Comparison of ENCODE assay signal across 23 cellular contexts in genomic region chr7:50580053-50580452, GRCh38. TPM values are rescaled to one million over a fixed set of nuclear protein-coding genes. Genes with fewer than 3 reads are reported as not detected.
DNase-seq lines count a peak whose midpoint lies in the region; ATAC-seq, FAIRE-seq and TF ChIP-seq lines count a peak whose summit lies in the region.
"Had no signal": no experiment of that assay in that cellular context is flagged by ENCODE, and none has a peak within 500 bp of the region (broad histone marks: within the 10 kb centered on the region; RNA-seq: fewer than 3 reads in every experiment).

No MANE protein-coding gene starts in this region.

- peak; percentile 41 for ATAC-seq in left lobe of liver
- ATAC-seq in aorta (ENCODE audit: low FRiP score): no peak
- no peak for ATAC-seq in HG02623 (IDR thresholded peaks at IDR 0.05; ENCODE audit: unreplicated experiment)
- ATAC-seq: GM12878, GM23338, HCT116 had no signal

- no peak overlapping the region for H4K8ac ChIP-seq in trophoblast cell (ENCODE audit: low read depth, low read length)

- no peak for TF ChIP-seq CTCF in kidney (IDR thresholded peaks at IDR 0.05; ENCODE audit: borderline replicate concordance, extremely low read depth, insufficient read depth)

- no peak overlapping the region for H4K12ac ChIP-seq in trophoblast cell (ENCODE audit: low read depth, low read length)

- H3K79me1 ChIP-seq in trophoblast cell (ENCODE audit: low read length): peaks cover 4% of the 10 kb centered on the region

- H3K27me3 ChIP-seq in trophoblast cell (ENCODE audit: insufficient read depth, low read length) (no peaks in the 10 kb centered on the region), aorta (ENCODE audit: control insufficient read depth in 1 of 2, insufficient read depth in 2 of 2, low read length in 1 of 2) (no peaks in the 10 kb centered on the region)

- intact Hi-C loops in kidney (cut with DNase I): no loop called here
- intact Hi-C loops in aorta (cut with DNase I): no loop called here

- WGBS in trophoblast cell (ENCODE audit: extremely low coverage, insufficient coverage, insufficient read length): no CpG with 5 or more reads among the region's 5 CpGs
- 82 to 87% methylated on average over 5 of the region's 5 CpGs for WGBS in aorta, 2 donors

- H2BK5ac ChIP-seq in trophoblast cell (ENCODE audit: low read depth, low read length, poor library complexity): no peak overlapping the region

- H2BK120ac ChIP-seq in trophoblast cell (ENCODE audit: insufficient read depth, low read length, poor library complexity): no peak overlapping the region

- no peak overlapping the region for H2BK12ac ChIP-seq in trophoblast cell (ENCODE audit: low read length)

- H3K4me3 ChIP-seq in kidney (ENCODE audit: low read length in 2 of 2): no peak overlapping the region
- H3K4me3 ChIP-seq in trophoblast cell (ENCODE audit: low read depth, low read length): no peak overlapping the region
- H3K4me3 ChIP-seq in aorta (ENCODE audit: low read length in 2 of 2): no peak overlapping the region
- H3K4me3 ChIP-seq: GM12878, GM23338 had no signal

- H3K4me2 ChIP-seq in trophoblast cell (ENCODE audit: low read length): no peak overlapping the region
- H3K4me2 ChIP-seq: GM23338 had no signal

- no peak overlapping the region for H3K4ac ChIP-seq in trophoblast cell (ENCODE audit: low read depth, low read length)

- H3K9me3 ChIP-seq in kidney (ENCODE audit: control insufficient read depth in 1 of 2, low read length in 2 of 2) (peaks cover 2 to 13% of the 10 kb centered on the region in 2 donors), trophoblast cell (ENCODE audit: insufficient read depth, low read depth, low read length) (peaks cover 6% of the 10 kb centered on the region), aorta (ENCODE audit: control insufficient read depth, low read length) (peaks cover 3% of the 10 kb centered on the region)

- H3K4me1 ChIP-seq in kidney (ENCODE audit: control insufficient read depth in 1 of 2, insufficient read depth in 1 of 2, low read depth in 1 of 2, low read length in 2 of 2): no peaks in the 10 kb centered on the region
- peaks cover 5 to 9% of the 10 kb centered on the region in 2 experiments for H3K4me1 ChIP-seq in trophoblast cell (ENCODE audit: control insufficient read depth in 1 of 2, insufficient read depth in 2 of 2, low read length in 2 of 2)
- H3K4me1 ChIP-seq in aorta (ENCODE audit: control insufficient read depth in 1 of 2, insufficient read depth in 2 of 2, low read length in 2 of 2): no peaks in the 10 kb centered on the region

- H4K91ac ChIP-seq in trophoblast cell (ENCODE audit: low read depth, low read length): no peak overlapping the region

- H2AFZ ChIP-seq in trophoblast cell (ENCODE audit: insufficient read depth, low read length, poor library complexity): no peak overlapping the region
- H2AFZ ChIP-seq: GM23338 had no signal

- no peak overlapping the region for H2AK5ac ChIP-seq in trophoblast cell (ENCODE audit: low read length)

- no peak overlapping the region for H3K18ac ChIP-seq in trophoblast cell (ENCODE audit: low read length)

- H3K36me3 ChIP-seq in kidney (ENCODE audit: control insufficient read depth in 1 of 2, insufficient read depth in 2 of 2, low read length in 2 of 2): no peaks in the 10 kb centered on the region
- no peaks in the 10 kb centered on the region for H3K36me3 ChIP-seq in trophoblast cell (ENCODE audit: control insufficient read depth in 1 of 2, insufficient read depth in 2 of 2, low read length in 2 of 2)
- no peaks in the 10 kb centered on the region for H3K36me3 ChIP-seq in aorta (ENCODE audit: control insufficient read depth in 1 of 2, insufficient read depth in 2 of 2, low read length in 1 of 2)

- peak; percentile 50 for FAIRE-seq in kidney (lab: Jason Lieb, UNC)
- FAIRE-seq: GM12878, GM19239 had no signal

- no peak overlapping the region for H3K14ac ChIP-seq in trophoblast cell (ENCODE audit: low read length)

- H3K79me2 ChIP-seq in trophoblast cell (ENCODE audit: control insufficient read depth, insufficient read depth, low read length, poor library complexity): no peaks in the 10 kb centered on the region

- no peak overlapping the region for H3K23ac ChIP-seq in trophoblast cell (ENCODE audit: low read length)

- H3K27ac ChIP-seq in kidney (ENCODE audit: low read depth in 2 of 2, low read length in 2 of 2) (no peak overlapping the region), trophoblast cell (ENCODE audit: low read depth, low read length) (peak overlapping the region; percentile 67), aorta (ENCODE audit: low read depth in 1 of 2, low read length in 2 of 2) (no peak overlapping the region)

- DNase-seq in ELF-1 (ENCODE audit: low read depth, low spot score): peak; percentile 33
- no peak for DNase-seq in kidney
- no peak for DNase-seq in left lobe of liver (ENCODE audit: low spot score)
- peak; percentile 88 to 96 for DNase-seq in trophoblast cell
- DNase-seq in aorta: no peak
- no peak for DNase-seq in SKM-1 treated with dmso at 0.1 percent for 144 hours (lab: John Stamatoyannopoulos, UW; ENCODE audit: unreplicated experiment)
- DNase-seq in NCI-H1436 treated with DMSO at 0.1 percent for 48 hours (lab: John Stamatoyannopoulos, UW): no peak
- DNase-seq: 8988T; C1 segment of cervical spinal cord; CD4-positive, alpha-beta memory T cell; COR-L47; DMS153; DND-41; GDM1; H9 had no signal

- H3K9ac ChIP-seq in kidney (ENCODE audit: low read length in 2 of 2): no peak overlapping the region
- no peak overlapping the region for H3K9ac ChIP-seq in trophoblast cell (ENCODE audit: low read length)

RNA-seq across cellular contexts. Expression of gene DDC, which starts 14.8 kb away (rescaled TPM):
- total RNA-seq in kidney: 7.8 TPM
- polyA plus RNA-seq in kidney (ENCODE audit: insufficient read depth, low read depth, low replicate concordance): 257 TPM
- 48.6 TPM for total RNA-seq in left lobe of liver
- polyA plus RNA-seq in trophoblast cell (2013): 0.26 TPM in 1 of 2 replicates, not detected in the other
- not detected for total RNA-seq in aorta
- polyA plus RNA-seq in aorta: 10 to 100 TPM in 1 of 2 donors, not detected in 1; 49.6 TPM
- total RNA-seq: A673; CD4-positive, alpha-beta memory T cell; GM12878; GM23338; H4; H9 had no signal
- polyA plus RNA-seq: BJ; CD4-positive, alpha-beta memory T cell; GM12878; GM23338 had no signal

Comparison
In these comparisons a context has a peak if more than half of its experiments do, and no peak if none do; other contexts are left out.
1. DNase-seq: peak in ELF-1 (single experiment) and trophoblast cell (2 of 2); none in kidney (single experiment), left lobe of liver (single experiment), aorta (0 of 2), SKM-1 treated with dmso at 0.1 percent for 144 hours (single experiment) and NCI-H1436 treated with DMSO at 0.1 percent for 48 hours (single experiment).